In the genomic region with DNA sequence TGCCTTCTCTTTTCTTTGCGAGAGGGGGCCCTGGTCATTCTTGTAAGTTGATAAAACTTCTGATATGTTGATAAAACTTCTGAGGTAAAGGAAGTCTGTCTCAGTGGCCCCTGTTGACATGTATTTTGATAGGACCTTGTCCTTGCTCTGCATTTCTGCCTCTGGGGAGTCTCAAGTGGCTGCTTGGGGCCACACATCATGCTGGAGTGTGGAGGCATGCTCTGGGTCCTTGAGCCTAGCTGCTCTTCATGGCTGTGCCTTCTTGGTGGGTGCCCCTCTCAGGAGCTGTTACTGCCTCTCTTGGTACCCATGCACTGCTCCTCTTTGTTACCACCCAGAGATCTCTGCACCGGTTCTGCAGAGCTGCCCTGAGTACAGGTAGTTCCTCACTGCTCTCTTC, we compare ENCODE assay signal across 26 cellular contexts. TPM values are rescaled to one million over a fixed set of nuclear protein-coding genes. Genes with fewer than 3 reads are reported as not detected.
DNase-seq lines count a peak whose midpoint lies in the region; ATAC-seq, FAIRE-seq and TF ChIP-seq lines count a peak whose summit lies in the region.
"Had no signal": no experiment of that assay in that cellular context is flagged by ENCODE, and none has a peak within 500 bp of the region (broad histone marks: within the 10 kb centered on the region; RNA-seq: fewer than 3 reads in every experiment).

No MANE protein-coding gene starts in this region.

- no peaks in the 10 kb centered on the region for H3K9me3 ChIP-seq in K562 (replicated peaks; ENCODE audit: control insufficient read depth, insufficient read depth, low read depth, low read length)
- no peaks in the 10 kb centered on the region for H3K9me3 ChIP-seq in trophoblast cell (ENCODE audit: insufficient read depth, low read depth, low read length)
- H3K9me3 ChIP-seq: adrenal gland, transverse colon had no signal

- peaks cover 98% of the 10 kb centered on the region for H3K79me2 ChIP-seq in K562 (ENCODE audit: control insufficient read depth, insufficient read depth, low read length)
- peaks cover 8% of the 10 kb centered on the region for H3K79me2 ChIP-seq in trophoblast cell (ENCODE audit: control insufficient read depth, insufficient read depth, low read length, poor library complexity)

- 18% methylated on average over 2 of the region's 2 CpGs for WGBS in K562 (ENCODE audit: insufficient coverage, low coverage, missing lambda C conversion rate)
- WGBS in trophoblast cell (ENCODE audit: extremely low coverage, insufficient coverage, insufficient read length): no CpG with 5 or more reads among the region's 2 CpGs

- no peak overlapping the region for H4K12ac ChIP-seq in trophoblast cell (ENCODE audit: low read depth, low read length)

- H3K27ac ChIP-seq in K562 (ENCODE audit: extremely low read depth, low read depth, low read length) (peak overlapping the region; percentile 27), trophoblast cell (ENCODE audit: low read depth, low read length) (no peak overlapping the region)
- H3K27ac ChIP-seq: adrenal gland, HL-60, PC-9, transverse colon had no signal

- TF ChIP-seq EP300 in K562 (IDR thresholded peaks at IDR 0.05; ENCODE audit: low read length): no peak

- ATAC-seq in K562 (peak; percentile 14; the same call in 2 of the 3 replicates), HG02588 (IDR thresholded peaks at IDR 0.05; ENCODE audit: unreplicated experiment) (no peak), natural killer cell (no peak)
- ATAC-seq: WTC11 had no signal

- TF ChIP-seq CTCF in K562 (IDR thresholded peaks at IDR 0.05 in 2 of 3, conservative IDR thresholded peaks at IDR 0.05 in 1 of 3; ENCODE audit: insufficient read depth in 2 of 3, low read depth in 1 of 3, low read length in 3 of 3) (no peak), natural killer cell (IDR thresholded peaks at IDR 0.05) (no peak)

- H2AK5ac ChIP-seq in trophoblast cell (ENCODE audit: low read length): no peak overlapping the region

- no peak for TF ChIP-seq POLR2A in K562 (conservative IDR thresholded peaks at IDR 0.05)

- peak overlapping the region; percentile 11 to 87; a peak in 3 of 4 replicates for H3K9ac ChIP-seq in K562 (ENCODE audit: insufficient read depth in 1 of 2, low read depth in 2 of 2, low read length in 2 of 2)
- H3K9ac ChIP-seq in trophoblast cell (ENCODE audit: low read length): no peak overlapping the region

- H3K4me1 Mint-ChIP-seq in T-helper 2 cell treated with Interferon-gamma antibody and Interleukin-4, amounts not matched to agents 5 μg/mL and 100 μg/mL, for 36 hours (ENCODE audit: low read depth): peaks cover 38% of the 10 kb centered on the region
- H3K4me1 Mint-ChIP-seq in natural killer cell: peaks cover 9 to 12% of the 10 kb centered on the region in 2 donors

- BruUV-seq in K562 (replicated peaks; lab: Mats Ljungman, UMichigan): no TSS peak

- no peaks in the 10 kb centered on the region for H3K27me3 Mint-ChIP-seq in T-helper 2 cell treated with Interferon-gamma antibody and Interleukin-4, amounts not matched to agents 5 μg/mL and 100 μg/mL, for 36 hours (ENCODE audit: low read depth)
- H3K27me3 Mint-ChIP-seq in natural killer cell (ENCODE audit: low read depth in 2 of 2): no peaks in the 10 kb centered on the region
- H3K27me3 Mint-ChIP-seq: naive B cell had no signal

- peak overlapping the region; percentile 6 for H3K27ac Mint-ChIP-seq in T-helper 2 cell treated with Interferon-gamma antibody and Interleukin-4, amounts not matched to agents 5 μg/mL and 100 μg/mL, for 36 hours
- H3K27ac Mint-ChIP-seq in natural killer cell: no peak overlapping the region
- H3K27ac Mint-ChIP-seq: activated naive CD4-positive, alpha-beta T cell treated with anti-CD3 and anti-CD28 coated beads for 36 hours; WTC11 had no signal

- no peak for DNase-seq in T-helper 2 cell treated with Interferon-gamma antibody and Interleukin-4, amounts not matched to agents 5 μg/mL and 100 μg/mL, for 36 hours (ENCODE audit: low spot score)
- no peak for DNase-seq in T-helper 2 cell
- DNase-seq in HEK293T (ENCODE audit: extremely low spot score): peak; percentile 6
- DNase-seq in K562 (ENCODE audit: extremely low read depth in 1 of 4, low spot score in 3 of 4): peak in 1 of 4 experiments; percentile 41
- no peak for DNase-seq in trophoblast cell
- DNase-seq in mesenteric fat pad (ENCODE audit: low spot score): no peak
- DNase-seq in natural killer cell: no peak
- DNase-seq: activated CD4-positive, alpha-beta T cell treated with anti-CD3 and anti-CD28 coated beads, Interleukin-2, amount 50 U/mL, for 1 hour; activated naive CD4-positive, alpha-beta T cell treated with anti-CD3 and anti-CD28 coated beads for 36 hours; activated T-cell treated with anti-CD3 and anti-CD28 coated beads, Interleukin-2, amount 50 U/mL, for 48 hours; adrenal gland; foreskin melanocyte; kidney; midbrain; naive B cell; NCI-H1417; NCI-H2029 treated with DMSO at 0.1 percent for 48 hours; NCI-H524 treated with DMSO at 0.1 percent for 48 hours; PC-9; Right ventricle myocardium superior; stimulated activated CD4-positive, alpha-beta T cell treated with anti-CD3 and anti-CD28 coated beads, Interleukin-4, amount 100 ng/mL, for 24 hours; transverse colon had no signal

- intact Hi-C loops in K562 (cut with micrococcal nuclease) (no loop called here), natural killer cell (cut with micrococcal nuclease) (no loop called here)

- H3K79me1 ChIP-seq in trophoblast cell (ENCODE audit: low read length): no peaks in the 10 kb centered on the region

- no peak overlapping the region for H3K23ac ChIP-seq in trophoblast cell (ENCODE audit: low read length)

- H3K4ac ChIP-seq in trophoblast cell (ENCODE audit: low read depth, low read length): peak overlapping the region; percentile 47

- POLR2A ChIA-PET in HEK293T (lab: Yijun Ruan, JAX) (interaction anchor here (1.0 to 1.6 kb wide), 2 partner anchors 9 to 14 kb away, joined by 3 to 5 read pairs; a partner anchor contains a TSS), K562 (lab: Yijun Ruan, JAX) (interaction anchor here (0.7 to 2.8 kb wide), 5 partner anchors 9 to 531 kb away, joined by 3 to 16 read pairs (median 3); a partner anchor contains a TSS)

- no peaks in the 10 kb centered on the region for H3K9me1 ChIP-seq in K562 (ENCODE audit: control insufficient read depth, insufficient read depth, low read length)

- H3K4me3 Mint-ChIP-seq in T-helper 2 cell treated with Interferon-gamma antibody and Interleukin-4, amounts not matched to agents 5 μg/mL and 100 μg/mL, for 36 hours: no peak overlapping the region
- H3K4me3 Mint-ChIP-seq in natural killer cell: no peak overlapping the region
- H3K4me3 Mint-ChIP-seq: activated naive CD4-positive, alpha-beta T cell treated with anti-CD3 and anti-CD28 coated beads for 36 hours; WTC11 had no signal

- H3K4me2 ChIP-seq in K562 (ENCODE audit: insufficient read depth, low read length): peak overlapping the region; percentile 51
- H3K4me2 ChIP-seq in trophoblast cell (ENCODE audit: low read length): no peak overlapping the region
- H3K4me2 ChIP-seq: PC-9 had no signal

- peaks cover 19% of the 10 kb centered on the region for H3K36me3 ChIP-seq in K562 (ENCODE audit: control insufficient read depth, insufficient read depth, low read length)
- H3K36me3 ChIP-seq in trophoblast cell (ENCODE audit: control insufficient read depth in 1 of 2, insufficient read depth in 2 of 2, low read length in 2 of 2): peaks cover 0 to 2% of the 10 kb centered on the region in 2 experiments
- H3K36me3 ChIP-seq: adrenal gland, transverse colon had no signal

- no peak overlapping the region for H2BK120ac ChIP-seq in trophoblast cell (ENCODE audit: insufficient read depth, low read length, poor library complexity)

- H3K4me3 ChIP-seq in K562 (no peak overlapping the region), trophoblast cell (ENCODE audit: low read depth, low read length) (no peak overlapping the region)
- H3K4me3 ChIP-seq: adrenal gland, PC-9, transverse colon had no signal

- no peak overlapping the region for H4K8ac ChIP-seq in trophoblast cell (ENCODE audit: low read depth, low read length)

- no peak overlapping the region for H3K14ac ChIP-seq in trophoblast cell (ENCODE audit: low read length)

- no peak overlapping the region for H2BK5ac ChIP-seq in trophoblast cell (ENCODE audit: low read depth, low read length, poor library complexity)

- no peak for FAIRE-seq in K562 (lab: Jason Lieb, UNC)
- FAIRE-seq: H1, kidney had no signal

- H4K91ac ChIP-seq in trophoblast cell (ENCODE audit: low read depth, low read length): no peak overlapping the region

- H2AFZ ChIP-seq in K562 (ENCODE audit: low read depth, low read length) (no peak overlapping the region), trophoblast cell (ENCODE audit: insufficient read depth, low read length, poor library complexity) (no peak overlapping the region)
- H2AFZ ChIP-seq: PC-9 had no signal

- H4K20me1 ChIP-seq in K562 (replicated peaks; ENCODE audit: control insufficient read depth, insufficient read depth, low read length): peaks cover 19% of the 10 kb centered on the region

- H3K4me1 ChIP-seq in K562 (replicated peaks in 1 of 2; ENCODE audit: control insufficient read depth in 2 of 2, insufficient read depth in 2 of 2, low read length in 2 of 2) (peaks cover 47 to 67% of the 10 kb centered on the region in 2 experiments), trophoblast cell (ENCODE audit: control insufficient read depth in 1 of 2, insufficient read depth in 2 of 2, low read length in 2 of 2) (no peaks in the 10 kb centered on the region)

- peaks cover 32% of the 10 kb centered on the region for H3K36me3 Mint-ChIP-seq in T-helper 2 cell treated with Interferon-gamma antibody and Interleukin-4, amounts not matched to agents 5 μg/mL and 100 μg/mL, for 36 hours (ENCODE audit: low read depth)
- no peaks in the 10 kb centered on the region for H3K36me3 Mint-ChIP-seq in natural killer cell
- H3K36me3 Mint-ChIP-seq: naive B cell, WTC11 had no signal

- no peak for TF ChIP-seq RAD21 in K562 (CRISPR knock-in tag; conservative IDR thresholded peaks at IDR 0.05 in 1 of 2, IDR thresholded peaks at IDR 0.05 in 1 of 2)

- no peak overlapping the region for H2BK12ac ChIP-seq in trophoblast cell (ENCODE audit: low read length)

- H3K9me3 Mint-ChIP-seq in T-helper 2 cell treated with Interferon-gamma antibody and Interleukin-4, amounts not matched to agents 5 μg/mL and 100 μg/mL, for 36 hours: no peaks in the 10 kb centered on the region
- H3K9me3 Mint-ChIP-seq in natural killer cell: no peaks in the 10 kb centered on the region
- H3K9me3 Mint-ChIP-seq: activated naive CD4-positive, alpha-beta T cell treated with anti-CD3 and anti-CD28 coated beads for 36 hours; WTC11 had no signal

- H3K27me3 ChIP-seq in K562 (ENCODE audit: control insufficient read depth in 2 of 2, insufficient read depth in 2 of 2, low read length in 2 of 2): no peaks in the 10 kb centered on the region
- H3K27me3 ChIP-seq in trophoblast cell (ENCODE audit: insufficient read depth, low read length): no peaks in the 10 kb centered on the region
- H3K27me3 ChIP-seq: adrenal gland, transverse colon had no signal

- CTCF ChIA-PET in HEK293T (lab: Yijun Ruan, JAX): interaction anchor here (1.9 kb wide), 1 partner anchor 14 kb away, joined by 7 read pairs; no protein-coding TSS in a partner anchor
- CTCF ChIA-PET in K562 (lab: Yijun Ruan, JAX; ENCODE audit: low intra/inter-chr PET ratio): no interaction called here

- in situ Hi-C loops in K562 (cut with MboI): no loop called here

- H3K18ac ChIP-seq in trophoblast cell (ENCODE audit: low read length): peak overlapping the region; percentile 14

RNA-seq across cellular contexts. Expression of a gene that starts 14.2 kb away (rescaled TPM):
- total RNA-seq in K562 (2011; cell fraction: chromatin; rRNA removed; ENCODE audit: low replicate concordance): 289 and 389 TPM in 2 replicates
- 139 and 156 TPM in 2 replicates for total RNA-seq in K562 (2011; cell fraction: nucleolus; rRNA removed)
- total RNA-seq in K562 (2011; cell fraction: nucleoplasm; rRNA removed): 199 and 236 TPM in 2 replicates
- total RNA-seq in K562 (2014; rRNA removed) (51.8 and 60.7 TPM in 2 replicates), K562 (2014; rRNA removed; fragmentation: Illumina TruSeq; extraction: Trizol) (76.3 and 81.4 TPM in 2 replicates), K562 (2015; rRNA removed; fragmentation: Illumina TruSeq; extraction: Trizol) (55.7 and 58.8 TPM in 2 replicates), K562 (2021) (112 and 126 TPM in 2 replicates), mesenteric fat pad (43.7 TPM), natural killer cell (10 to 100 TPM; 36.4 to 51.0 (median 48.3) TPM)
- polyA plus RNA-seq in K562 (2011; rRNA removed) (48.5 and 59.2 TPM in 2 replicates), K562 (2014; fragmentation: Illumina TruSeq; extraction: Trizol) (62.7 and 74.1 TPM in 2 replicates), K562 (2014; fragmentation: Nextera tagmentation; extraction: Ambion mirVana) (1 to 10 TPM; 6.4 to 9.7 TPM), K562 (2014; rRNA removed) (53.5 and 58.5 TPM in 2 replicates)
- 29.9 and 35.2 TPM in 2 replicates for polyA plus RNA-seq in K562 (2011; cell fraction: cytosol; rRNA removed)
- polyA plus RNA-seq in K562 (2011; cell fraction: nucleus; rRNA removed): 134 and 155 TPM in 2 replicates
- polyA plus RNA-seq in K562 (2012): 52.3 and 53.7 TPM in 2 replicates
- polyA minus RNA-seq in K562 (2011; rRNA and poly(A)+ RNA removed): 106 and 124 TPM in 2 replicates
- 58.0 and 70.8 TPM in 2 replicates for polyA minus RNA-seq in K562 (2011; cell fraction: cytosol; rRNA and poly(A)+ RNA removed)
- polyA minus RNA-seq in K562 (2011; cell fraction: nucleus; rRNA and poly(A)+ RNA removed): 57.1 and 96.7 TPM in 2 replicates
- polyA plus RNA-seq in trophoblast cell (2013): 29.4 and 32.1 TPM in 2 replicates

RNA-seq across cellular contexts. Expression of a gene that starts 29.5 kb away (rescaled TPM):
- total RNA-seq in K562 (2011; cell fraction: chromatin; rRNA removed; ENCODE audit: low replicate concordance): 127 and 320 TPM in 2 replicates
- 226 and 230 TPM in 2 replicates for total RNA-seq in K562 (2011; cell fraction: nucleolus; rRNA removed)
- total RNA-seq in K562 (2011; cell fraction: nucleoplasm; rRNA removed): 127 and 144 TPM in 2 replicates
- total RNA-seq in K562 (2014; rRNA removed): 99.1 and 118 TPM in 2 replicates
- total RNA-seq in K562 (2014; rRNA removed; fragmentation: Illumina TruSeq; extraction: Trizol): 26.9 and 33.1 TPM in 2 replicates
- 48.3 and 49.6 TPM in 2 replicates for total RNA-seq in K562 (2015; rRNA removed; fragmentation: Illumina TruSeq; extraction: Trizol)
- total RNA-seq in K562 (2021): 105 and 109 TPM in 2 replicates
- 28.3 and 38.6 TPM in 2 replicates for polyA plus RNA-seq in K562 (2011; rRNA removed)
- polyA plus RNA-seq in K562 (2011; cell fraction: cytosol; rRNA removed): 25.3 and 48.8 TPM in 2 replicates
- polyA plus RNA-seq in K562 (2011; cell fraction: nucleus; rRNA removed): 122 and 226 TPM in 2 replicates
- 34.0 and 53.2 TPM in 2 replicates for polyA plus RNA-seq in K562 (2012)
- 35.0 and 44.2 TPM in 2 replicates for polyA plus RNA-seq in K562 (2014; fragmentation: Illumina TruSeq; extraction: Trizol)
- polyA plus RNA-seq in K562 (2014; fragmentation: Nextera tagmentation; extraction: Ambion mirVana): 1 to 10 TPM; 3.9 to 5.6 TPM
- polyA plus RNA-seq in K562 (2014; rRNA removed): 67.7 and 72.0 TPM in 2 replicates
- 43.8 and 47.1 TPM in 2 replicates for polyA minus RNA-seq in K562 (2011; rRNA and poly(A)+ RNA removed)
- 67.2 and 76.8 TPM in 2 replicates for polyA minus RNA-seq in K562 (2011; cell fraction: cytosol; rRNA and poly(A)+ RNA removed)
- 76.1 and 82.1 TPM in 2 replicates for polyA minus RNA-seq in K562 (2011; cell fraction: nucleus; rRNA and poly(A)+ RNA removed)
- polyA plus RNA-seq in trophoblast cell (2013): 13.5 and 14.3 TPM in 2 replicates
- 75.1 TPM for total RNA-seq in mesenteric fat pad
- total RNA-seq in natural killer cell: 10 to 100 TPM; 40.4 to 56.5 (median 55.7) TPM
